ENCODE assay signal across 18 cellular contexts in the genomic region with DNA sequence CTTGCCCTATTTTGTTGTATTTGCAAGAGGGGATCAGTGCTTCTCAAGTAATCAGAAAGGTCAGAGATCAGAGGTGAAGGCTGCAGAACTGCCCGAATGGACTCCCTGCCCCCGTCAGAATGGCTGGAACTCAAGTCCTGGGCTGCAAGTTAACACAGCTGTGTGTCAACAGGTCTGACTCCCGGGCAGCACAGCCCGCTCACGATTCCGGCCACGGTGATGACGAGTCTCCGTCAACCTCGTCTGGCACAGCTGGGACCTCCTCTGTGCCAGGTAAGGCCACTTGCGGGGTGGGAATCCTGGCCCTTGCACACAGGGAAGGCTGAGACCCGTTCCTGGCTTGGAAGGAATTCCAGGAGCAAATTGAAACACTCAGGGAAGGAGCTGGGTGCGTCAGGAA. TPM values are rescaled to one million over a fixed set of nuclear protein-coding genes. Genes with fewer than 3 reads are reported as not detected.
DNase-seq lines count a peak whose midpoint lies in the region; ATAC-seq and TF ChIP-seq lines count a peak whose summit lies in the region.
"Had no signal": no experiment of that assay in that cellular context is flagged by ENCODE, and none has a peak within 500 bp of the region (broad histone marks: within the 10 kb centered on the region; RNA-seq: fewer than 3 reads in every experiment).

No MANE protein-coding gene starts in this region.

- H3K4me1 Mint-ChIP-seq in natural killer cell treated with Interleukin-12 subunit alpha and Interleukin-12 subunit beta and Interleukin-15 and Interleukin-18, amount 100 ng/mL, for 72 hours (ENCODE audit: low read depth in 2 of 2): peaks cover 10 to 11% of the 10 kb centered on the region in 2 donors
- H3K4me1 Mint-ChIP-seq in natural killer cell: peaks cover 6 to 13% of the 10 kb centered on the region in 2 donors
- peaks cover 13% of the 10 kb centered on the region for H3K4me1 Mint-ChIP-seq in nephron progenitor cell

- H3K27me3 Mint-ChIP-seq in natural killer cell treated with Interleukin-12 subunit alpha and Interleukin-12 subunit beta and Interleukin-15 and Interleukin-18, amount 100 ng/mL, for 72 hours: no peaks in the 10 kb centered on the region
- no peaks in the 10 kb centered on the region for H3K27me3 Mint-ChIP-seq in natural killer cell (ENCODE audit: low read depth in 2 of 2)
- no peaks in the 10 kb centered on the region for H3K27me3 Mint-ChIP-seq in nephron progenitor cell (ENCODE audit: low read depth, poor library complexity)
- H3K27me3 Mint-ChIP-seq: CD4-positive, alpha-beta memory T cell had no signal

- H3K4me3 ChIP-seq in spleen: no peak overlapping the region
- no peak overlapping the region for H3K4me3 ChIP-seq in upper lobe of right lung
- H3K4me3 ChIP-seq: HAP-1 had no signal

- no peaks in the 10 kb centered on the region for H3K27me3 ChIP-seq in spleen (replicated peaks in 1 of 7)
- no peaks in the 10 kb centered on the region for H3K27me3 ChIP-seq in upper lobe of right lung

- ATAC-seq in natural killer cell treated with Interleukin-12 subunit alpha and Interleukin-12 subunit beta and Interleukin-15 and Interleukin-18, amount 100 ng/mL, for 72 hours: no peak
- ATAC-seq in natural killer cell: no peak
- ATAC-seq in upper lobe of right lung: no peak

- H3K36me3 ChIP-seq in spleen (peaks cover 0 to 70% (median 56%) of the 10 kb centered on the region in 6 donors), upper lobe of right lung (peaks cover 58% of the 10 kb centered on the region)

- H3K27ac Mint-ChIP-seq in natural killer cell treated with Interleukin-12 subunit alpha and Interleukin-12 subunit beta and Interleukin-15 and Interleukin-18, amount 100 ng/mL, for 72 hours: no peak overlapping the region
- H3K27ac Mint-ChIP-seq in natural killer cell (no peak overlapping the region), nephron progenitor cell (peak overlapping the region; percentile 41)
- H3K27ac Mint-ChIP-seq: CD4-positive, alpha-beta memory T cell; HFFc6 had no signal

- intact Hi-C loops in natural killer cell (cut with micrococcal nuclease) (no loop called here), spleen (cut with DNase I; ENCODE audit: low total_unique reads) (no loop called here), upper lobe of right lung (cut with DNase I) (no loop called here)

- no peak for TF ChIP-seq POLR2A in spleen (IDR thresholded peaks at IDR 0.05)

- H3K9me3 Mint-ChIP-seq in natural killer cell treated with Interleukin-12 subunit alpha and Interleukin-12 subunit beta and Interleukin-15 and Interleukin-18, amount 100 ng/mL, for 72 hours: no peaks in the 10 kb centered on the region
- no peaks in the 10 kb centered on the region for H3K9me3 Mint-ChIP-seq in natural killer cell
- no peaks in the 10 kb centered on the region for H3K9me3 Mint-ChIP-seq in nephron progenitor cell
- H3K9me3 Mint-ChIP-seq: CD4-positive, alpha-beta memory T cell; HFFc6 had no signal

- H3K9me3 ChIP-seq in spleen (no peaks in the 10 kb centered on the region), upper lobe of right lung (no peaks in the 10 kb centered on the region)
- H3K9me3 ChIP-seq: HAP-1 had no signal

- H3K4me1 ChIP-seq in spleen (peaks cover 0 to 4% (median 0%) of the 10 kb centered on the region in 6 donors), upper lobe of right lung (no peaks in the 10 kb centered on the region)
- H3K4me1 ChIP-seq: HAP-1 had no signal

- TF ChIP-seq CTCF in natural killer cell (IDR thresholded peaks at IDR 0.05): no peak
- no peak for TF ChIP-seq CTCF in nephron progenitor cell (IDR thresholded peaks at IDR 0.05)
- TF ChIP-seq CTCF in spleen (IDR thresholded peaks at IDR 0.05 in 8 of 11, conservative IDR thresholded peaks at IDR 0.05 in 3 of 11): no peak
- no peak for TF ChIP-seq CTCF in upper lobe of right lung (IDR thresholded peaks at IDR 0.05)

- H3K36me3 Mint-ChIP-seq in natural killer cell treated with Interleukin-12 subunit alpha and Interleukin-12 subunit beta and Interleukin-15 and Interleukin-18, amount 100 ng/mL, for 72 hours: peaks cover 6% of the 10 kb centered on the region
- H3K36me3 Mint-ChIP-seq in natural killer cell: peaks cover 5% of the 10 kb centered on the region
- H3K36me3 Mint-ChIP-seq in nephron progenitor cell (ENCODE audit: low read depth): peaks cover 54% of the 10 kb centered on the region

- WGBS in spleen, 5 donors: 83 to 91% (median 91%) methylated on average over 8 to 13 of the region's 13 CpGs

- no peak overlapping the region for H3K4me3 Mint-ChIP-seq in natural killer cell treated with Interleukin-12 subunit alpha and Interleukin-12 subunit beta and Interleukin-15 and Interleukin-18, amount 100 ng/mL, for 72 hours
- H3K4me3 Mint-ChIP-seq in natural killer cell (no peak overlapping the region), nephron progenitor cell (no peak overlapping the region)
- H3K4me3 Mint-ChIP-seq: CD4-positive, alpha-beta memory T cell; HFFc6 had no signal

- peak; percentile 25 for DNase-seq in natural killer cell treated with Interleukin-12 subunit alpha and Interleukin-12 subunit beta and Interleukin-15 and Interleukin-18, amount 100 ng/mL, for 72 hours (ENCODE audit: low spot score)
- DNase-seq in natural killer cell: no peak
- DNase-seq in nephron progenitor cell: no peak
- DNase-seq in spleen: peak; percentile 56
- no peak for DNase-seq in NCI-H524 treated with DMSO at 0.1 percent for 48 hours (lab: John Stamatoyannopoulos, UW)
- DNase-seq in upper lobe of right lung: no peak
- DNase-seq in NCI-H526 treated with DMSO at 0.1 percent for 48 hours (lab: John Stamatoyannopoulos, UW): no peak
- DNase-seq: C1 segment of cervical spinal cord; Calu3; CD4-positive, alpha-beta memory T cell; COR-L47; DMS53; DMS79 treated with DMSO at 0.1 percent for 48 hours; GF-D8; GOT3; HFFc6 had no signal

- no peak overlapping the region for H3K27ac ChIP-seq in spleen
- no peak overlapping the region for H3K27ac ChIP-seq in upper lobe of right lung

RNA-seq across cellular contexts. Expression of gene DCAF4, which starts 13.4 kb away (rescaled TPM):
- total RNA-seq in natural killer cell treated with Interleukin-12 subunit alpha and Interleukin-12 subunit beta and Interleukin-15 and Interleukin-18, amount 100 ng/mL, for 72 hours: 10 to 100 TPM; 15.1 to 20.6 TPM
- total RNA-seq in natural killer cell (10 to 100 TPM in 2 of 3 donors, 1 to 10 TPM in 1; 4.6 to 18.6 (median 16.5) TPM), spleen (10 to 100 TPM; 10.3 to 25.0 (median 14.1) TPM), upper lobe of right lung (21.1 TPM)
- polyA plus RNA-seq in spleen: 10 to 100 TPM in 1 of 3 donors, 1 to 10 TPM in 2; 7.7 to 10.6 (median 7.8) TPM

RNA-seq across cellular contexts. Expression of gene DPF3, which starts 45.7 kb away (rescaled TPM):
- total RNA-seq in natural killer cell treated with Interleukin-12 subunit alpha and Interleukin-12 subunit beta and Interleukin-15 and Interleukin-18, amount 100 ng/mL, for 72 hours: 10 to 100 TPM; 11.8 to 13.2 TPM
- total RNA-seq in natural killer cell (1 to 10 TPM; 1.4 to 1.8 (median 1.4) TPM), spleen (1 to 10 TPM; 2.5 to 8.9 (median 3.5) TPM), upper lobe of right lung (0.90 TPM)
- 1 to 10 TPM in 2 of 3 donors, under 1 TPM in 1; 0.76 to 1.2 (median 1.1) TPM for polyA plus RNA-seq in spleen
- total RNA-seq: G401 had no signal

Comparison
In these comparisons a context has a peak if more than half of its experiments do, and no peak if none do; other contexts are left out.
1. DNase-seq: peak in natural killer cell treated with Interleukin-12 subunit alpha and Interleukin-12 subunit beta and Interleukin-15 and Interleukin-18, amount 100 ng/mL, for 72 hours (single experiment) and spleen (single experiment); none in natural killer cell (single experiment), nephron progenitor cell (single experiment), NCI-H524 treated with DMSO at 0.1 percent for 48 hours (single experiment), upper lobe of right lung (single experiment) and NCI-H526 treated with DMSO at 0.1 percent for 48 hours (single experiment).